ENCODE assay signal across 30 cellular contexts in genomic region chr6:170248861-170249600, GRCh38.
"Had no signal": no experiment of that assay in that cellular context is flagged by ENCODE, and none has a peak within 500 bp of the region (broad histone marks: within the 10 kb centered on the region; RNA-seq: fewer than 3 reads in every experiment).

No MANE protein-coding gene starts in this region.

- DNase-seq: activated CD4-positive, alpha-beta T cell treated with anti-CD3 and anti-CD28 coated beads for 4 hours; activated CD4-positive, alpha-beta T cell treated with anti-CD3 and anti-CD28 coated beads, Interleukin-2, amount 50 U/mL, for 4 hours; activated effector memory CD4-positive, alpha-beta T cell treated with anti-CD3 and anti-CD28 coated beads, Interleukin-2, amount 50 U/mL, for 16 hours; activated naive CD4-positive, alpha-beta T cell treated with anti-CD3 and anti-CD28 coated beads for 36 hours; activated naive CD8-positive, alpha-beta T cell treated with anti-CD3 and anti-CD28 coated beads for 36 hours; activated T-cell treated with anti-CD3 and anti-CD28 coated beads for 4 hours; adrenal gland; cerebellar nuclear complex; colonic mucosa; effector CD8-positive, alpha-beta T cell; esophagus squamous epithelium; foreskin melanocyte; lower lobe of right lung; mesenchymal stem cell; occipital lobe; stimulated activated CD4-positive, alpha-beta T cell treated with anti-CD3 and anti-CD28 coated beads, Interleukin-1b, Interleukin-23, amount 100 ng/mL, for 48 hours; stimulated activated CD4-positive, alpha-beta T cell treated with anti-CD3 and anti-CD28 coated beads, Interleukin-4, amount 100 ng/mL, for 4 hours; stimulated activated CD8-positive, alpha-beta memory T cell treated with anti-CD3 and anti-CD28 coated beads, Interleukin-4, amount 100 ng/mL, for 48 hours; stimulated activated naive B cell treated with anti-CD40 and anti-IgM and Interleukin-4, amounts not matched to agents 10 μg/mL and 1 μg/mL and 100 μg/mL, for 72 hours; SW 1271; T-helper 9 cell had no signal

- H3K27me3 ChIP-seq: adrenal gland, body of pancreas, colonic mucosa, hepatocyte had no signal

- H2AFZ ChIP-seq: hepatocyte, parathyroid adenoma had no signal

- H3K27ac ChIP-seq: adrenal gland, body of pancreas, colonic mucosa, epithelial cell of prostate, esophagus squamous epithelium, hepatocyte, lower lobe of right lung, parathyroid adenoma, SK-N-MC, tibial nerve, VCaP had no signal

- H3K9me3 Mint-ChIP-seq: activated naive CD4-positive, alpha-beta T cell treated with anti-CD3 and anti-CD28 coated beads for 36 hours; activated naive CD8-positive, alpha-beta T cell treated with anti-CD3 and anti-CD28 coated beads for 36 hours; stimulated activated naive B cell treated with anti-CD40 and anti-IgM and Interleukin-4, amounts not matched to agents 10 μg/mL and 1 μg/mL and 100 μg/mL, for 72 hours; T-helper 1 cell treated with Interleukin-12 subunit alpha and Interleukin-12 subunit beta and Interleukin-4 antibody, amounts not matched to agents 30 μg/mL and 1 μg/mL, for 36 hours had no signal

- H3K4me1 Mint-ChIP-seq: activated naive CD8-positive, alpha-beta T cell treated with anti-CD3 and anti-CD28 coated beads for 36 hours; stimulated activated naive B cell treated with anti-CD40 and anti-IgM and Interleukin-4, amounts not matched to agents 10 μg/mL and 1 μg/mL and 100 μg/mL, for 72 hours had no signal

- H3K36me3 Mint-ChIP-seq: activated naive CD8-positive, alpha-beta T cell treated with anti-CD3 and anti-CD28 coated beads for 36 hours; stimulated activated naive B cell treated with anti-CD40 and anti-IgM and Interleukin-4, amounts not matched to agents 10 μg/mL and 1 μg/mL and 100 μg/mL, for 72 hours had no signal

- H3K9ac ChIP-seq: parathyroid adenoma had no signal

- H3K36me3 ChIP-seq: adrenal gland, colonic mucosa, esophagus squamous epithelium, lower lobe of right lung, tibial nerve had no signal

- H3K9me3 ChIP-seq: adrenal gland, body of pancreas, colonic mucosa, esophagus squamous epithelium, lower lobe of right lung, tibial nerve had no signal

- H3K27ac Mint-ChIP-seq: activated naive CD4-positive, alpha-beta T cell treated with anti-CD3 and anti-CD28 coated beads for 36 hours; activated naive CD8-positive, alpha-beta T cell treated with anti-CD3 and anti-CD28 coated beads for 36 hours; stimulated activated naive B cell treated with anti-CD40 and anti-IgM and Interleukin-4, amounts not matched to agents 10 μg/mL and 1 μg/mL and 100 μg/mL, for 72 hours; T-helper 1 cell treated with Interleukin-12 subunit alpha and Interleukin-12 subunit beta and Interleukin-4 antibody, amounts not matched to agents 30 μg/mL and 1 μg/mL, for 36 hours had no signal

- ATAC-seq: body of pancreas; stimulated activated naive B cell treated with anti-CD40 and anti-IgM and Interleukin-4, amounts not matched to agents 10 μg/mL and 1 μg/mL and 100 μg/mL, for 72 hours had no signal

- H3K4me3 Mint-ChIP-seq: activated naive CD4-positive, alpha-beta T cell treated with anti-CD3 and anti-CD28 coated beads for 36 hours; activated naive CD8-positive, alpha-beta T cell treated with anti-CD3 and anti-CD28 coated beads for 36 hours; stimulated activated naive B cell treated with anti-CD40 and anti-IgM and Interleukin-4, amounts not matched to agents 10 μg/mL and 1 μg/mL and 100 μg/mL, for 72 hours; T-helper 1 cell treated with Interleukin-12 subunit alpha and Interleukin-12 subunit beta and Interleukin-4 antibody, amounts not matched to agents 30 μg/mL and 1 μg/mL, for 36 hours had no signal

- H3K79me2 ChIP-seq: hepatocyte, parathyroid adenoma had no signal

- H3K4me3 ChIP-seq: adrenal gland, body of pancreas, colonic mucosa, esophagus squamous epithelium, hepatocyte, SK-N-MC, smooth muscle cell, tibial nerve had no signal

- H3K4me1 ChIP-seq: adrenal gland, colonic mucosa, parathyroid adenoma had no signal

- H3K27me3 Mint-ChIP-seq: activated naive CD8-positive, alpha-beta T cell treated with anti-CD3 and anti-CD28 coated beads for 36 hours had no signal

- H3K4me2 ChIP-seq: hepatocyte, smooth muscle cell had no signal
